ENCODE assay signal across 13 cellular contexts in the genomic region with DNA sequence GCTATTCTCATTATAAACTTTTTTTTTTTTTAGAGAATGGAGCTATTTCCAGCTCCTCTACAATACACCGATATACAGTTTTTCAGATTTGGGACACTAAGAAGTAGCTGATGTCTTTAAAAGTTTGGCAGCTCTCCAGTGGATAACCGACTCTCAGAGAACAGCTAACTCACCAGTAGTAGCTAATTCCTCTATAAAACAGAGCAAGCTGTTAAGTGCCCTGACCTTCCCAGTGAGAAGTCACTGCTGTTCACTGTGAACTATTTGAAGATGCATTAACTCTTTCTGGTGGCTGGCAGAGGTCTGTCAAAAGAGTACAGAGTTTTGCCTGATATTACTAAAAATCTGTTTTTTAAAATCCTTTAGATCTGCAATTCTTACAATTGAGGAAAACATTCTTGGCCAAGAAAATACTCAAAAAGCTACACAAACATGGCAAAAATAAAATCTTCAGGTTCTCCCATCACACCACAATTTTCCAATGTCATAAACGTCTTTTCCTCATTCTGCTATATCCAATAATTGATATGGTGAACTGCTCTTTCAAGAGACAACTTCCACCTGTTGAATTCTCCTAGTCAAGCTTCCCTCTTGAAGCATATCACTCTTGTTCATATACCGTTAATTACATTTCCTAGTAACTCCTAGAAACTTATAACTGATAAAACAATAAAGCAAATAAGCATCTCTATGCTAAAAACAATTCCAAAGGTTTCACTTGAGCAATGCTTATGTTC. TPM values are rescaled to one million over a fixed set of nuclear protein-coding genes. Genes with fewer than 3 reads are reported as not detected.
DNase-seq lines count a peak whose midpoint lies in the region; ATAC-seq, FAIRE-seq and TF ChIP-seq lines count a peak whose summit lies in the region.
"Had no signal": no experiment of that assay in that cellular context is flagged by ENCODE, and none has a peak within 500 bp of the region (broad histone marks: within the 10 kb centered on the region; RNA-seq: fewer than 3 reads in every experiment).

No MANE protein-coding gene starts in this region.

- no peak for TF ChIP-seq POLR2A in IMR-90 (IDR thresholded peaks at IDR 0.05; ENCODE audit: low read depth, low read length)

- peaks cover 2 to 4% of the 10 kb centered on the region in 2 experiments; a peak in 2 of 4 replicates for H3K79me1 ChIP-seq in IMR-90 (ENCODE audit: low read depth in 1 of 2, low read length in 2 of 2)

- no peak for TF ChIP-seq CTCF in IMR-90 (conservative IDR thresholded peaks at IDR 0.05; ENCODE audit: low read depth, low read length)
- TF ChIP-seq CTCF in astrocyte (IDR thresholded peaks at IDR 0.05; ENCODE audit: insufficient read depth, low read depth, low read length): no peak

- H3K56ac ChIP-seq in IMR-90 (ENCODE audit: extremely low read depth, insufficient read depth, low read length): no peak overlapping the region

- H3K14ac ChIP-seq in IMR-90 (replicated peaks; ENCODE audit: low read depth, low read length): no peak overlapping the region

- H3K27me3 ChIP-seq in IMR-90 (ENCODE audit: control insufficient read depth, insufficient read depth, low read length) (no peaks in the 10 kb centered on the region), astrocyte (ENCODE audit: insufficient read depth, low read length) (no peaks in the 10 kb centered on the region), skeletal muscle tissue (ENCODE audit: control insufficient read depth in 3 of 3, insufficient read depth in 3 of 3, low read length in 3 of 3) (no peaks in the 10 kb centered on the region)

- H3K4me1 ChIP-seq in IMR-90 (ENCODE audit: control insufficient read depth, insufficient read depth, low read length) (no peaks in the 10 kb centered on the region), astrocyte (ENCODE audit: insufficient read depth, low read length) (no peaks in the 10 kb centered on the region), skeletal muscle tissue (ENCODE audit: control insufficient read depth in 3 of 3, insufficient read depth in 3 of 3, low read length in 3 of 3) (peaks cover 10 to 15% (median 13%) of the 10 kb centered on the region in 3 donors)

- H3K4me3 ChIP-seq in IMR-90 (ENCODE audit: insufficient read depth, low read depth, low read length) (no peak overlapping the region), astrocyte (ENCODE audit: insufficient read depth, low read depth, low read length) (no peak overlapping the region), skeletal muscle tissue (ENCODE audit: low read length in 3 of 3) (no peak overlapping the region)

- H3K27ac ChIP-seq in IMR-90 (ENCODE audit: insufficient read depth, low read length): no peak overlapping the region
- H3K27ac ChIP-seq in astrocyte (ENCODE audit: low read depth, low read length): no peak overlapping the region
- H3K27ac ChIP-seq in skeletal muscle tissue (ENCODE audit: low read depth, low read length): peak overlapping the region; percentile 1

- no peaks in the 10 kb centered on the region for H3K9me1 ChIP-seq in IMR-90 (ENCODE audit: insufficient read depth, low read length)

- H3K79me2 ChIP-seq in astrocyte (ENCODE audit: insufficient read depth, low read length): peaks cover 13% of the 10 kb centered on the region

- no peak overlapping the region for H3K18ac ChIP-seq in IMR-90 (ENCODE audit: low read depth, low read length)

- no peak for ATAC-seq in IMR-90 (ENCODE audit: low read depth)
- ATAC-seq in left ventricle myocardium superior: peak; percentile 68
- ATAC-seq in HG02623 (IDR thresholded peaks at IDR 0.05; ENCODE audit: unreplicated experiment): no peak
- ATAC-seq: activated CD8-positive, alpha-beta T cell treated with anti-CD3 and anti-CD28 coated beads for 36 hours; stimulated activated naive B cell treated with anti-CD40 and anti-IgM and Interleukin-4, amounts not matched to agents 10 μg/mL and 1 μg/mL and 100 μg/mL, for 72 hours had no signal

- no peak overlapping the region for H3K9ac ChIP-seq in IMR-90 (ENCODE audit: low read depth, low read length)
- no peak overlapping the region for H3K9ac ChIP-seq in astrocyte (ENCODE audit: low read length)
- peak overlapping the region in 1 of 3 donors; percentile 19 for H3K9ac ChIP-seq in skeletal muscle tissue (ENCODE audit: low read depth in 1 of 3, low read length in 3 of 3)

- peak; percentile 35 for DNase-seq in IMR-90
- peak; percentile 35 for DNase-seq in astrocyte (ENCODE audit: low read depth)
- DNase-seq in left ventricle myocardium superior: no peak
- DNase-seq in GM19239 (ENCODE audit: insufficient read length, low spot score): no peak
- DNase-seq in activated naive CD4-positive, alpha-beta T cell treated with Interleukin-2 at 50 U/mL for 16 hours: no peak
- DNase-seq: activated CD8-positive, alpha-beta T cell treated with anti-CD3 and anti-CD28 coated beads for 36 hours; activated naive CD4-positive, alpha-beta T cell treated with anti-CD3 and anti-CD28 coated beads, Interleukin-2, amount 10 ng/mL, durations not matched to agents 7 days and 5 days; NCI-H1105 treated with DMSO at 0.1 percent for 48 hours; stimulated activated CD4-positive, alpha-beta T cell treated with anti-CD3 and anti-CD28 coated beads, Interleukin-1b, Interleukin-23, amount 100 ng/mL, for 48 hours; stimulated activated naive B cell treated with anti-CD40 and anti-IgM and Interleukin-4, amounts not matched to agents 10 μg/mL and 1 μg/mL and 100 μg/mL, for 72 hours; T-helper 1 cell had no signal

- BruUV-seq in IMR-90 (replicated peaks; lab: Mats Ljungman, UMichigan): no TSS peak

- H3K4me2 ChIP-seq in IMR-90 (ENCODE audit: low read depth, low read length) (no peak overlapping the region), astrocyte (ENCODE audit: low read length) (no peak overlapping the region)

- H4K8ac ChIP-seq in IMR-90 (ENCODE audit: low read depth in 2 of 2, low read length in 2 of 2): no peak overlapping the region

- CTCF ChIA-PET in IMR-90 (lab: Yijun Ruan, JAX): no interaction called here

- in situ Hi-C loops in IMR-90 (cut with MboI; ENCODE audit: low sequenced_read_pairs): no loop called here

- POLR2A ChIA-PET in IMR-90 (lab: Charles Lee; ENCODE audit: unreplicated experiment): no interaction called here

- no peak overlapping the region for H2BK20ac ChIP-seq in IMR-90 (ENCODE audit: low read depth, low read length)

- no peak overlapping the region for H3K23ac ChIP-seq in IMR-90 (ENCODE audit: low read depth, low read length)

- no peak overlapping the region for H3K27ac Mint-ChIP-seq in astrocyte (ENCODE audit: unreplicated experiment)
- H3K27ac Mint-ChIP-seq: activated CD8-positive, alpha-beta T cell treated with anti-CD3 and anti-CD28 coated beads for 36 hours; activated naive CD4-positive, alpha-beta T cell treated with anti-CD3 and anti-CD28 coated beads, Interleukin-2, amount 10 ng/mL, durations not matched to agents 7 days and 5 days; stimulated activated naive B cell treated with anti-CD40 and anti-IgM and Interleukin-4, amounts not matched to agents 10 μg/mL and 1 μg/mL and 100 μg/mL, for 72 hours had no signal

- no peak overlapping the region for H2BK5ac ChIP-seq in IMR-90 (ENCODE audit: low read depth, low read length, poor library complexity, severe bottlenecking)

- peaks cover 2% of the 10 kb centered on the region for H3K36me3 Mint-ChIP-seq in astrocyte (ENCODE audit: low read depth, unreplicated experiment)
- H3K36me3 Mint-ChIP-seq: activated naive CD4-positive, alpha-beta T cell treated with anti-CD3 and anti-CD28 coated beads, Interleukin-2, amount 10 ng/mL, durations not matched to agents 7 days and 5 days; stimulated activated naive B cell treated with anti-CD40 and anti-IgM and Interleukin-4, amounts not matched to agents 10 μg/mL and 1 μg/mL and 100 μg/mL, for 72 hours had no signal

- H4K20me1 ChIP-seq in IMR-90 (ENCODE audit: insufficient read depth, low read length) (no peaks in the 10 kb centered on the region), astrocyte (ENCODE audit: insufficient read depth, low read length) (peaks cover 9% of the 10 kb centered on the region)

- H2AFZ ChIP-seq in IMR-90 (replicated peaks; ENCODE audit: low read length, poor library complexity): no peak overlapping the region
- H2AFZ ChIP-seq in astrocyte (ENCODE audit: low read depth, low read length): no peak overlapping the region

- H2AK9ac ChIP-seq in IMR-90 (replicated peaks; ENCODE audit: low read depth, low read length, poor library complexity): no peak overlapping the region

- H2BK15ac ChIP-seq in IMR-90 (ENCODE audit: low read depth, low read length): no peak overlapping the region

- H2BK120ac ChIP-seq in IMR-90 (ENCODE audit: low read depth, low read length): no peak overlapping the region

- intact Hi-C loops in IMR-90 (cut with micrococcal nuclease): no loop called here
- intact Hi-C loops in left ventricle myocardium superior (cut with micrococcal nuclease): no loop called here

- no peak overlapping the region for H4K5ac ChIP-seq in IMR-90 (ENCODE audit: low read depth, low read length)

- peaks cover 11% of the 10 kb centered on the region for H3K4me1 Mint-ChIP-seq in astrocyte (ENCODE audit: low read depth, unreplicated experiment)
- H3K4me1 Mint-ChIP-seq: activated naive CD4-positive, alpha-beta T cell treated with anti-CD3 and anti-CD28 coated beads, Interleukin-2, amount 10 ng/mL, durations not matched to agents 7 days and 5 days; stimulated activated naive B cell treated with anti-CD40 and anti-IgM and Interleukin-4, amounts not matched to agents 10 μg/mL and 1 μg/mL and 100 μg/mL, for 72 hours had no signal

- TF ChIP-seq RAD21 in IMR-90 (IDR thresholded peaks at IDR 0.05; ENCODE audit: low read length): no peak

- FAIRE-seq in astrocyte (lab: Jason Lieb, UNC) (no peak), GM19239 (lab: Jason Lieb, UNC) (no peak)

- H3K4ac ChIP-seq in IMR-90 (ENCODE audit: low read depth, low read length): no peak overlapping the region

- H2AK5ac ChIP-seq in IMR-90 (ENCODE audit: low read depth, low read length): no peak overlapping the region

- dilution Hi-C loops in IMR-90 (cut with HindIII; ENCODE audit: low sequenced_read_pairs, unreplicated experiment): no loop called here

- H3K9me3 ChIP-seq in IMR-90 (ENCODE audit: control insufficient read depth, insufficient read depth, low read length) (no peaks in the 10 kb centered on the region), astrocyte (ENCODE audit: insufficient read depth, low read depth, low read length) (no peaks in the 10 kb centered on the region), skeletal muscle tissue (ENCODE audit: control insufficient read depth in 3 of 3, low read length in 3 of 3) (no peaks in the 10 kb centered on the region)

- H3K27me3 Mint-ChIP-seq in astrocyte (ENCODE audit: low read depth, unreplicated experiment): no peaks in the 10 kb centered on the region
- H3K27me3 Mint-ChIP-seq: stimulated activated naive B cell treated with anti-CD40 and anti-IgM and Interleukin-4, amounts not matched to agents 10 μg/mL and 1 μg/mL and 100 μg/mL, for 72 hours had no signal

- WGBS in IMR-90 (ENCODE audit: extremely low coverage in 2 of 2, insufficient read length in 1 of 2), 2 experiments: no CpG with 5 or more reads among the region's 4 CpGs

- H3K4me3 Mint-ChIP-seq in astrocyte (ENCODE audit: unreplicated experiment): no peak overlapping the region
- H3K4me3 Mint-ChIP-seq: activated CD8-positive, alpha-beta T cell treated with anti-CD3 and anti-CD28 coated beads for 36 hours; activated naive CD4-positive, alpha-beta T cell treated with anti-CD3 and anti-CD28 coated beads, Interleukin-2, amount 10 ng/mL, durations not matched to agents 7 days and 5 days; stimulated activated naive B cell treated with anti-CD40 and anti-IgM and Interleukin-4, amounts not matched to agents 10 μg/mL and 1 μg/mL and 100 μg/mL, for 72 hours had no signal

- H3K36me3 ChIP-seq in IMR-90 (ENCODE audit: control insufficient read depth, insufficient read depth, low read length): no peaks in the 10 kb centered on the region
- H3K36me3 ChIP-seq in astrocyte (ENCODE audit: insufficient read depth, low read length): no peaks in the 10 kb centered on the region
- H3K36me3 ChIP-seq in skeletal muscle tissue (ENCODE audit: control insufficient read depth in 3 of 3, insufficient read depth in 3 of 3, low read length in 3 of 3): no peaks in the 10 kb centered on the region

- H4K91ac ChIP-seq in IMR-90 (ENCODE audit: insufficient read depth, low read depth, low read length): no peak overlapping the region

- no peaks in the 10 kb centered on the region for H3K9me3 Mint-ChIP-seq in astrocyte (ENCODE audit: unreplicated experiment)
- H3K9me3 Mint-ChIP-seq: activated CD8-positive, alpha-beta T cell treated with anti-CD3 and anti-CD28 coated beads for 36 hours; activated naive CD4-positive, alpha-beta T cell treated with anti-CD3 and anti-CD28 coated beads, Interleukin-2, amount 10 ng/mL, durations not matched to agents 7 days and 5 days had no signal

RNA-seq across cellular contexts. Expression of gene TBC1D4, which starts 44.2 kb away (rescaled TPM):
- 11.4 and 22.8 TPM in 2 replicates for total RNA-seq in IMR-90 (2012; rRNA removed)
- 7.5 and 8.8 TPM in 2 replicates for polyA plus RNA-seq in IMR-90 (2012; rRNA removed)
- 2.2 and 4.6 TPM in 2 replicates for polyA plus RNA-seq in IMR-90 (2012; cell fraction: cytosol; rRNA removed)
- polyA plus RNA-seq in IMR-90 (2012; cell fraction: nucleus; rRNA removed; ENCODE audit: low replicate concordance): 4.2 and 10.0 TPM in 2 replicates
- total RNA-seq in astrocyte: 24.0 and 25.6 TPM in 2 replicates
- total RNA-seq in left ventricle myocardium superior: 116 TPM
- 19.8 TPM for total RNA-seq in skeletal muscle tissue

Comparison
In these comparisons a context has a peak if more than half of its experiments do, and no peak if none do; other contexts are left out.
1. DNase-seq: peak in IMR-90 (single experiment) and astrocyte (single experiment); none in left ventricle myocardium superior (single experiment), GM19239 (single experiment) and activated naive CD4-positive, alpha-beta T cell treated with Interleukin-2 at 50 U/mL for 16 hours (single experiment).